Comparison of ENCODE assay signal across 21 cellular contexts in the genomic region with DNA sequence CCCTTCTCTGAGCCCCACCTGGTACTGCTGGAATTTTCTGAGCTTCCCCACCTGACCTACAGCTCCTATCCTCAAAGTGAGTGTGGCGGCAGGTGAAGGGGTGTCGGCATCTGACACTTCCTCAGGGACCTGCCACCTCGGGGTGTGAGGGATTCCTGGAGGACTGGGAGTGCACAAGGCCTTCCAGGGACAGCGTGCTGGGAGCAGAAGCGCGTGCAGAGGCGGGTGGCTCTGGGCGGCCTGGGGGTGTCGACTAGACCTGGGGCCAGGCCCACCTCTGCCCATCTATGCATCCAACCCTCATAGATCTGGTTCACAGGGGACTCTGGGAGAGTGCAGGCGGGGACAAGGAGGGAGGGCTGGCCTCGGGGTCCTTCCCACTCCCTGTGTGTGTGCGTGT. TPM values are rescaled to one million over a fixed set of nuclear protein-coding genes. Genes with fewer than 3 reads are reported as not detected.
DNase-seq lines count a peak whose midpoint lies in the region; ATAC-seq and TF ChIP-seq lines count a peak whose summit lies in the region.
"Had no signal": no experiment of that assay in that cellular context is flagged by ENCODE, and none has a peak within 500 bp of the region (broad histone marks: within the 10 kb centered on the region; RNA-seq: fewer than 3 reads in every experiment).

No MANE protein-coding gene starts in this region.

- no peaks in the 10 kb centered on the region for H3K4me1 ChIP-seq in vagina
- H3K4me1 ChIP-seq: BLaER1 treated with 17β-estradiol and CSF1 and Interleukin-3, amounts not matched to agents 10 nM and 100 nM had no signal

- POLR2A ChIA-PET in WTC11 (lab: Charles Lee) = no interaction called here

- CTCF ChIA-PET in WTC11 (lab: Charles Lee) = interaction anchor here (0.7 to 1.9 kb wide), 4 partner anchors 14 to 178 kb away, joined by 3 to 17 read pairs (median 4); no protein-coding TSS in a partner anchor

- H3K4me3 ChIP-seq in vagina = no peak overlapping the region
- H3K4me3 ChIP-seq: BLaER1 treated with 17β-estradiol and CSF1 and Interleukin-3, amounts not matched to agents 10 nM and 100 nM; GM12878 had no signal

- no peak for ATAC-seq in WTC11
- no peak for ATAC-seq in GM21367 (IDR thresholded peaks at IDR 0.05; ENCODE audit: unreplicated experiment)
- ATAC-seq: GM12878 had no signal

- peaks cover 4% of the 10 kb centered on the region for H3K27me3 Mint-ChIP-seq in WTC11 (ENCODE audit: low read depth)

- TF ChIP-seq CTCF in WTC11 (IDR thresholded peaks at IDR 0.05) (no peak), vagina (IDR thresholded peaks at IDR 0.05) (no peak)

- no peak overlapping the region for H3K4me3 Mint-ChIP-seq in WTC11
- H3K4me3 Mint-ChIP-seq: HFFc6 had no signal

- no peaks in the 10 kb centered on the region for H3K36me3 Mint-ChIP-seq in WTC11

- no peaks in the 10 kb centered on the region for H3K9me3 ChIP-seq in vagina
- H3K9me3 ChIP-seq: BLaER1 treated with 17β-estradiol and CSF1 and Interleukin-3, amounts not matched to agents 10 nM and 100 nM had no signal

- DNase-seq in activated CD8-positive, alpha-beta memory T cell treated with anti-CD3 and anti-CD28 coated beads, Interleukin-2, amount 50 U/mL, for 48 hours = peak; percentile 32
- no peak for DNase-seq in activated CD8-positive, alpha-beta memory T cell treated with anti-CD3 and anti-CD28 coated beads for 24 hours
- DNase-seq in WTC11 (ENCODE audit: low spot score) (peak; percentile 12), mesenteric fat pad (ENCODE audit: low spot score) (peak; percentile 71), vagina (ENCODE audit: extremely low spot score in 2 of 2) (peak; percentile 47 to 82), NCI-H82 treated with DMSO at 0.1 percent for 48 hours (lab: John Stamatoyannopoulos, UW; ENCODE audit: unreplicated experiment) (no peak), cerebellum (ENCODE audit: low spot score) (no peak)
- DNase-seq: DND-41; GDM1; HFFc6; KBM-7; MV-4-11; NCI-H1417; NCI-H1930; NCI-H2171; NCI-H446; NCI-H69; NK-92 treated with Interleukin-12 subunit alpha and Interleukin-12 subunit beta, amount 100 ng/mL, for 24 hours had no signal

- intact Hi-C loops in vagina (cut with DNase I) = no loop called here

- H3K27me3 ChIP-seq in vagina = no peaks in the 10 kb centered on the region

- TF ChIP-seq POLR2A in vagina (IDR thresholded peaks at IDR 0.05) = no peak

- no peaks in the 10 kb centered on the region for H3K36me3 ChIP-seq in vagina
- H3K36me3 ChIP-seq: BLaER1 treated with 17β-estradiol and CSF1 and Interleukin-3, amounts not matched to agents 10 nM and 100 nM had no signal

- H3K4me1 Mint-ChIP-seq in WTC11 = no peaks in the 10 kb centered on the region

- H3K9me3 Mint-ChIP-seq in WTC11 = no peaks in the 10 kb centered on the region
- H3K9me3 Mint-ChIP-seq: HFFc6 had no signal

- H3K27ac ChIP-seq in vagina = no peak overlapping the region
- H3K27ac ChIP-seq: BLaER1 treated with 17β-estradiol and CSF1 and Interleukin-3, amounts not matched to agents 10 nM and 100 nM had no signal

- H3K27ac Mint-ChIP-seq in WTC11 = no peak overlapping the region
- H3K27ac Mint-ChIP-seq: HFFc6 had no signal

TF ChIP-seq in WTC11, 78 proteins besides CTCF, POLR2A, EP300 and RAD21:
- TF ChIP-seq, protein P1, sequence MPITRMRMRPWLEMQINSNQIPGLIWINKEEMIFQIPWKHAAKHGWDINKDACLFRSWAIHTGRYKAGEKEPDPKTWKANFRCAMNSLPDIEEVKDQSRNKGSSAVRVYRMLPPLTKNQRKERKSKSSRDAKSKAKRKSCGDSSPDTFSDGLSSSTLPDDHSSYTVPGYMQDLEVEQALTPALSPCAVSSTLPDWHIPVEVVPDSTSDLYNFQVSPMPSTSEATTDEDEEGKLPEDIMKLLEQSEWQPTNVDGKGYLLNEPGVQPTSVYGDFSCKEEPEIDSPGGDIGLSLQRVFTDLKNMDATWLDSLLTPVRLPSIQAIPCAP (CRISPR knock-in tag; IDR thresholded peaks at IDR 0.05) = no peak
- TF ChIP-seq, protein P2, sequence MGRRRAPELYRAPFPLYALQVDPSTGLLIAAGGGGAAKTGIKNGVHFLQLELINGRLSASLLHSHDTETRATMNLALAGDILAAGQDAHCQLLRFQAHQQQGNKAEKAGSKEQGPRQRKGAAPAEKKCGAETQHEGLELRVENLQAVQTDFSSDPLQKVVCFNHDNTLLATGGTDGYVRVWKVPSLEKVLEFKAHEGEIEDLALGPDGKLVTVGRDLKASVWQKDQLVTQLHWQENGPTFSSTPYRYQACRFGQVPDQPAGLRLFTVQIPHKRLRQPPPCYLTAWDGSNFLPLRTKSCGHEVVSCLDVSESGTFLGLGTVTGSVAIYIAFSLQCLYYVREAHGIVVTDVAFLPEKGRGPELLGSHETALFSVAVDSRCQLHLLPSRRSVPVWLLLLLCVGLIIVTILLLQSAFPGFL (CRISPR knock-in tag; IDR thresholded peaks at IDR 0.05; ENCODE audit: borderline replicate concordance) = no peak
- TF ChIP-seq ELF4 (CRISPR knock-in tag; IDR thresholded peaks at IDR 0.05; ENCODE audit: low read depth) (no peak), KAT7 (CRISPR knock-in tag; IDR thresholded peaks at IDR 0.05; ENCODE audit: borderline replicate concordance) (no peak), CREM (CRISPR knock-in tag; IDR thresholded peaks at IDR 0.05) (no peak), CREB1 (CRISPR knock-in tag; IDR thresholded peaks at IDR 0.05) (no peak), MYBL2 (CRISPR knock-in tag; IDR thresholded peaks at IDR 0.05) (no peak), ZBTB21 (CRISPR knock-in tag; IDR thresholded peaks at IDR 0.05; ENCODE audit: borderline replicate concordance) (no peak), GTF2I (CRISPR knock-in tag; conservative IDR thresholded peaks at IDR 0.05) (no peak), HMGA2 (CRISPR knock-in tag; IDR thresholded peaks at IDR 0.05) (no peak), JUN (CRISPR knock-in tag; IDR thresholded peaks at IDR 0.05) (no peak), RELA (CRISPR knock-in tag; IDR thresholded peaks at IDR 0.05; ENCODE audit: borderline replicate concordance) (no peak), TEAD1 (CRISPR knock-in tag; IDR thresholded peaks at IDR 0.05) (no peak), ESRRA (CRISPR knock-in tag; IDR thresholded peaks at IDR 0.05; ENCODE audit: borderline replicate concordance) (no peak), ZNF232 (CRISPR knock-in tag; IDR thresholded peaks at IDR 0.05) (no peak), ZNF263 (CRISPR knock-in tag; IDR thresholded peaks at IDR 0.05; ENCODE audit: low read depth) (no peak), TCF7 (CRISPR knock-in tag; IDR thresholded peaks at IDR 0.05; ENCODE audit: low read depth) (no peak)
- TF ChIP-seq, protein P3, sequence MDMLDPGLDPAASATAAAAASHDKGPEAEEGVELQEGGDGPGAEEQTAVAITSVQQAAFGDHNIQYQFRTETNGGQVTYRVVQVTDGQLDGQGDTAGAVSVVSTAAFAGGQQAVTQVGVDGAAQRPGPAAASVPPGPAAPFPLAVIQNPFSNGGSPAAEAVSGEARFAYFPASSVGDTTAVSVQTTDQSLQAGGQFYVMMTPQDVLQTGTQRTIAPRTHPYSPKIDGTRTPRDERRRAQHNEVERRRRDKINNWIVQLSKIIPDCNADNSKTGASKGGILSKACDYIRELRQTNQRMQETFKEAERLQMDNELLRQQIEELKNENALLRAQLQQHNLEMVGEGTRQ (CRISPR knock-in tag; IDR thresholded peaks at IDR 0.05) = no peak
- TF ChIP-seq, protein P4, sequence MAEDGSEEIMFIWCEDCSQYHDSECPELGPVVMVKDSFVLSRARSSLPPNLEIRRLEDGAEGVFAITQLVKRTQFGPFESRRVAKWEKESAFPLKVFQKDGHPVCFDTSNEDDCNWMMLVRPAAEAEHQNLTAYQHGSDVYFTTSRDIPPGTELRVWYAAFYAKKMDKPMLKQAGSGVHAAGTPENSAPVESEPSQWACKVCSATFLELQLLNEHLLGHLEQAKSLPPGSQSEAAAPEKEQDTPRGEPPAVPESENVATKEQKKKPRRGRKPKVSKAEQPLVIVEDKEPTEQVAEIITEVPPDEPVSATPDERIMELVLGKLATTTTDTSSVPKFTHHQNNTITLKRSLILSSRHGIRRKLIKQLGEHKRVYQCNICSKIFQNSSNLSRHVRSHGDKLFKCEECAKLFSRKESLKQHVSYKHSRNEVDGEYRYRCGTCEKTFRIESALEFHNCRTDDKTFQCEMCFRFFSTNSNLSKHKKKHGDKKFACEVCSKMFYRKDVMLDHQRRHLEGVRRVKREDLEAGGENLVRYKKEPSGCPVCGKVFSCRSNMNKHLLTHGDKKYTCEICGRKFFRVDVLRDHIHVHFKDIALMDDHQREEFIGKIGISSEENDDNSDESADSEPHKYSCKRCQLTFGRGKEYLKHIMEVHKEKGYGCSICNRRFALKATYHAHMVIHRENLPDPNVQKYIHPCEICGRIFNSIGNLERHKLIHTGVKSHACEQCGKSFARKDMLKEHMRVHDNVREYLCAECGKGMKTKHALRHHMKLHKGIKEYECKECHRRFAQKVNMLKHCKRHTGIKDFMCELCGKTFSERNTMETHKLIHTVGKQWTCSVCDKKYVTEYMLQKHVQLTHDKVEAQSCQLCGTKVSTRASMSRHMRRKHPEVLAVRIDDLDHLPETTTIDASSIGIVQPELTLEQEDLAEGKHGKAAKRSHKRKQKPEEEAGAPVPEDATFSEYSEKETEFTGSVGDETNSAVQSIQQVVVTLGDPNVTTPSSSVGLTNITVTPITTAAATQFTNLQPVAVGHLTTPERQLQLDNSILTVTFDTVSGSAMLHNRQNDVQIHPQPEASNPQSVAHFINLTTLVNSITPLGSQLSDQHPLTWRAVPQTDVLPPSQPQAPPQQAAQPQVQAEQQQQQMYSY (CRISPR knock-in tag; IDR thresholded peaks at IDR 0.05) = no peak

RNA-seq across cellular contexts. Expression of a gene that starts 7.8 kb away (rescaled TPM):
- total RNA-seq in WTC11 (2021) (52.6 to 54.6 TPM (median 54.6 TPM) in 3 replicates), mesenteric fat pad (83.1 TPM), vagina (77.3 TPM), cerebellum (39.9 TPM)

Comparison
In these comparisons a context has a peak if more than half of its experiments do, and no peak if none do; other contexts are left out.
1. DNase-seq: peak in activated CD8-positive, alpha-beta memory T cell treated with anti-CD3 and anti-CD28 coated beads, Interleukin-2, amount 50 U/mL, for 48 hours (single experiment), WTC11 (single experiment), mesenteric fat pad (single experiment) and vagina (2 of 2); none in activated CD8-positive, alpha-beta memory T cell treated with anti-CD3 and anti-CD28 coated beads for 24 hours (single experiment), NCI-H82 treated with DMSO at 0.1 percent for 48 hours (single experiment) and cerebellum (single experiment).